In the genomic region with DNA sequence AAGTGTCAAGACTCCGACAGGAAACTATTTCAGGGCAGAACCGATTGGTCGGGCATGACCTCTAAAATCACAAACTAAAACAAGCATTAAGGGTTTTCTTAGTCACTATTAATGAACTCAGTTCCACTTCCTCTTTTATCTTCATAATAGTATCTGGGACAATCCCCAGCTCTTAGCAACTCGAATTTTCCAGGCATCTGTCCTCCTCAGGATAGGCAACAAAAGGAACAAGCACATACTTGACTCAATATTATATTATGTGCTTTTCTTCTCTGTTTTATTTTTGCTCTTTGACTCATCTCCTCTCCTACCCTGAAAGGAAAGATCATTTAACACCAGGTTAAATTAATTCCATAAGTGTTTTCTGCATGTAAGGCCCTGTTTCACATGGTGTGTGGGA, we compare ENCODE assay signal across 1 cellular context.
A peak's percentile ranks its signal among the peaks of the same experiment; 100 is the strongest.
TF ChIP-seq lines count a peak whose summit lies in the region.

No MANE protein-coding gene starts in this region.

TF ChIP-seq in GM12878, 131 proteins besides CTCF, POLR2A, EP300 and RAD21 (continued from another document):
- TF ChIP-seq, protein P1, sequence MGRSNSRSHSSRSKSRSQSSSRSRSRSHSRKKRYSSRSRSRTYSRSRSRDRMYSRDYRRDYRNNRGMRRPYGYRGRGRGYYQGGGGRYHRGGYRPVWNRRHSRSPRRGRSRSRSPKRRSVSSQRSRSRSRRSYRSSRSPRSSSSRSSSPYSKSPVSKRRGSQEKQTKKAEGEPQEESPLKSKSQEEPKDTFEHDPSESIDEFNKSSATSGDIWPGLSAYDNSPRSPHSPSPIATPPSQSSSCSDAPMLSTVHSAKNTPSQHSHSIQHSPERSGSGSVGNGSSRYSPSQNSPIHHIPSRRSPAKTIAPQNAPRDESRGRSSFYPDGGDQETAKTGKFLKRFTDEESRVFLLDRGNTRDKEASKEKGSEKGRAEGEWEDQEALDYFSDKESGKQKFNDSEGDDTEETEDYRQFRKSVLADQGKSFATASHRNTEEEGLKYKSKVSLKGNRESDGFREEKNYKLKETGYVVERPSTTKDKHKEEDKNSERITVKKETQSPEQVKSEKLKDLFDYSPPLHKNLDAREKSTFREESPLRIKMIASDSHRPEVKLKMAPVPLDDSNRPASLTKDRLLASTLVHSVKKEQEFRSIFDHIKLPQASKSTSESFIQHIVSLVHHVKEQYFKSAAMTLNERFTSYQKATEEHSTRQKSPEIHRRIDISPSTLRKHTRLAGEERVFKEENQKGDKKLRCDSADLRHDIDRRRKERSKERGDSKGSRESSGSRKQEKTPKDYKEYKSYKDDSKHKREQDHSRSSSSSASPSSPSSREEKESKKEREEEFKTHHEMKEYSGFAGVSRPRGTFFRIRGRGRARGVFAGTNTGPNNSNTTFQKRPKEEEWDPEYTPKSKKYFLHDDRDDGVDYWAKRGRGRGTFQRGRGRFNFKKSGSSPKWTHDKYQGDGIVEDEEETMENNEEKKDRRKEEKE (IDR thresholded peaks at IDR 0.05), result no peak
- peak; percentile 49; the same call in 1 of the 2 replicates for TF ChIP-seq CREM (IDR thresholded peaks at IDR 0.05; ENCODE audit: low read depth)
